Comparison of ENCODE assay signal across 7 cellular contexts in the genomic region with DNA sequence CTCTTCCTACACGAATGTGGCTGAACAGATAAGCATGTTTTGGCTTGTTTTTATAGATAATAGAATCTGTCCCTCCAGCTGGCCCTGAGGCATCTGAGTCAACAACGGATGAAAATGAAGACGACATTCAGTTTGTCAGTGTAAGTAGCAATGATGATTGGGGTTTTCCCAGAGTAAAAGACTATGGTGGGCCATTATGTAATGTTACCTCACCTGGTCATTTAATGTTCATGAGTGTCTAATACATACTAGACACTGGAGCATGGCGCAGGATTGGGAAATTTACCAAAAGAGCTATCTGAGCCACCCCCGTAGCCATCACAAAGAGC. TPM values are rescaled to one million over a fixed set of nuclear protein-coding genes. Genes with fewer than 3 reads are reported as not detected.
A peak's percentile ranks its signal among the peaks of the same experiment; 100 is the strongest.
DNase-seq lines count a peak whose midpoint lies in the region; ATAC-seq lines count a peak whose summit lies in the region.
"Not testable (repeated sequence)": the region's sequence is repeated elsewhere in the genome, so short reads cannot be mapped to it uniquely, and the experiment has no call there.

No MANE protein-coding gene starts in this region.

- not testable (repeated sequence) for H3K27me3 Mint-ChIP-seq in T-cell
- peaks cover 8 to 14% of the 10 kb centered on the region in 2 donors for H3K27me3 Mint-ChIP-seq in effector memory CD8-positive, alpha-beta T cell

- not testable (repeated sequence) for H3K4me3 Mint-ChIP-seq in T-cell; effector memory CD8-positive, alpha-beta T cell

- H3K9me3 Mint-ChIP-seq in T-cell; effector memory CD8-positive, alpha-beta T cell: not testable (repeated sequence)

- POLR2A ChIA-PET in T-cell (lab: Charles Lee): not testable (repeated sequence)

- H3K4me1 Mint-ChIP-seq in T-cell: peaks cover 30 to 33% (median 32%) of the 10 kb centered on the region in 3 donors
- peaks cover 18 to 20% of the 10 kb centered on the region in 2 donors for H3K4me1 Mint-ChIP-seq in effector memory CD8-positive, alpha-beta T cell (ENCODE audit: low read depth in 2 of 2)

- ATAC-seq in GM18511 (IDR thresholded peaks at IDR 0.05; ENCODE audit: unreplicated experiment): peak; percentile 27
- ATAC-seq in GM19351 (IDR thresholded peaks at IDR 0.05; ENCODE audit: unreplicated experiment): peak; percentile 22
- peak; percentile 11 for ATAC-seq in GM21576 (IDR thresholded peaks at IDR 0.05; ENCODE audit: unreplicated experiment)
- peak; percentile 23 for ATAC-seq in HG02884 (IDR thresholded peaks at IDR 0.05; ENCODE audit: unreplicated experiment)
- peak; percentile 29 for ATAC-seq in HG03196 (IDR thresholded peaks at IDR 0.05; ENCODE audit: unreplicated experiment)
- ATAC-seq in T-cell (replicated peaks in 1 of 4): peak in 3 of 4 experiments; percentile 3 to 26 (median 5)
- ATAC-seq in effector memory CD8-positive, alpha-beta T cell (replicated peaks): peak; percentile 37

- H3K36me3 Mint-ChIP-seq in T-cell: peaks cover 14% of the 10 kb centered on the region
- H3K36me3 Mint-ChIP-seq in effector memory CD8-positive, alpha-beta T cell (ENCODE audit: insufficient read depth): peaks cover 35% of the 10 kb centered on the region

- not testable (repeated sequence) for H3K27ac Mint-ChIP-seq in T-cell; effector memory CD8-positive, alpha-beta T cell

- DNase-seq in T-cell; effector memory CD8-positive, alpha-beta T cell: not testable (repeated sequence)

- CTCF ChIA-PET in T-cell (lab: Charles Lee): not testable (repeated sequence)

RNA-seq across cellular contexts. Expression of gene KIAA1586, which starts 0.7 kb away (rescaled TPM):
- total RNA-seq in T-cell: 10 to 100 TPM; 12.5 to 20.5 (median 15.2) TPM

RNA-seq across cellular contexts. Expression of gene ZNF451, which starts 42.8 kb away (rescaled TPM):
- total RNA-seq in T-cell: 100 to 1,000 TPM in 2 of 5 donors, 10 to 100 TPM in 3; 68.0 to 124 (median 78.1) TPM
